18 cellular contexts compared by ENCODE assay signal in genomic region chr1:94698341-94698740, GRCh38.
A peak's percentile ranks its signal among the peaks of the same experiment; 100 is the strongest.
DNase-seq lines count a peak whose midpoint lies in the region; ATAC-seq lines count a peak whose summit lies in the region.
"Had no signal": no experiment of that assay in that cellular context is flagged by ENCODE, and none has a peak within 500 bp of the region (broad histone marks: within the 10 kb centered on the region; RNA-seq: fewer than 3 reads in every experiment).

No MANE protein-coding gene starts in this region.

- ATAC-seq in GM18868 (IDR thresholded peaks at IDR 0.05; ENCODE audit: unreplicated experiment) = no peak
- ATAC-seq: PC-3; stimulated activated effector memory CD8-positive, alpha-beta T cell treated with anti-CD3 and anti-CD28 coated beads, Interleukin-12 subunit alpha, Interleukin-12 subunit beta, amount 100 ng/mL, for 72 hours had no signal

- no peak overlapping the region for H2AK5ac ChIP-seq in mesendoderm (ENCODE audit: low read length)

- no peak overlapping the region for H3K4me3 Mint-ChIP-seq in CD4-positive, alpha-beta memory T cell
- H3K4me3 Mint-ChIP-seq: stimulated activated effector memory CD8-positive, alpha-beta T cell treated with anti-CD3 and anti-CD28 coated beads, Interleukin-12 subunit alpha, Interleukin-12 subunit beta, amount 100 ng/mL, for 72 hours had no signal

- H3K23ac ChIP-seq in mesendoderm (ENCODE audit: low read length) = no peak overlapping the region

- no CpG with 5 or more reads among the region's 3 CpGs for WGBS in mesendoderm (ENCODE audit: extremely low coverage, insufficient coverage, low lambda C conversion rate)

- no peak overlapping the region for H3K4me2 ChIP-seq in mesendoderm (ENCODE audit: low read length)

- H3K56ac ChIP-seq in mesendoderm (ENCODE audit: low read length) = no peak overlapping the region

- H3K27me3 ChIP-seq in ACC112 (ENCODE audit: insufficient read depth, low read length) = no peaks in the 10 kb centered on the region
- H3K27me3 ChIP-seq in mesendoderm (ENCODE audit: insufficient read depth, low read length, poor library complexity) = no peaks in the 10 kb centered on the region
- H3K27me3 ChIP-seq in CD4-positive, alpha-beta memory T cell (ENCODE audit: insufficient read depth, low read length) = no peaks in the 10 kb centered on the region
- H3K27me3 ChIP-seq: uterus had no signal

- H3K36me3 ChIP-seq in ACC112 (ENCODE audit: insufficient read depth, low read length) = no peaks in the 10 kb centered on the region
- H3K36me3 ChIP-seq in mesendoderm (ENCODE audit: control insufficient read depth, insufficient read depth, low read length) = no peaks in the 10 kb centered on the region
- H3K36me3 ChIP-seq in CD4-positive, alpha-beta memory T cell (ENCODE audit: insufficient read depth, low read length) = no peaks in the 10 kb centered on the region
- H3K36me3 ChIP-seq: uterus had no signal

- H2BK5ac ChIP-seq in mesendoderm (ENCODE audit: low read length) = no peak overlapping the region

- DNase-seq in HS-5 (ENCODE audit: low read depth) (peak; percentile 47), amniotic epithelial cell (ENCODE audit: low read depth) (peak; percentile 52), mesendoderm (peak; percentile 27), NCI-H1105 (lab: John Stamatoyannopoulos, UW) (no peak), hippocampal formation (lab: John Stamatoyannopoulos, UW) (no peak)
- DNase-seq in CD4-positive, alpha-beta memory T cell = no peak
- DNase-seq: amygdala, cortex of kidney, islet precursor cell, NCI-H187, occipital lobe, uterus had no signal

- intact Hi-C loops in CD4-positive, alpha-beta memory T cell (cut with micrococcal nuclease) = no loop called here

- H3K27me3 Mint-ChIP-seq in CD4-positive, alpha-beta memory T cell = peaks cover 3 to 7% of the 10 kb centered on the region in 2 donors

- no peaks in the 10 kb centered on the region for H3K36me3 Mint-ChIP-seq in CD4-positive, alpha-beta memory T cell
- H3K36me3 Mint-ChIP-seq: stimulated activated effector memory CD8-positive, alpha-beta T cell treated with anti-CD3 and anti-CD28 coated beads, Interleukin-12 subunit alpha, Interleukin-12 subunit beta, amount 100 ng/mL, for 72 hours had no signal

- no peaks in the 10 kb centered on the region for H3K79me2 ChIP-seq in ACC112 (ENCODE audit: control insufficient read depth, insufficient read depth, low read length, unreplicated experiment)
- H3K79me2 ChIP-seq in mesendoderm (ENCODE audit: control insufficient read depth, insufficient read depth, low read length) = no peaks in the 10 kb centered on the region

- H3K4me3 ChIP-seq in ACC112 (ENCODE audit: low read depth, low read length) = no peak overlapping the region
- no peak overlapping the region for H3K4me3 ChIP-seq in mesendoderm (ENCODE audit: low read length)
- no peak overlapping the region for H3K4me3 ChIP-seq in CD4-positive, alpha-beta memory T cell (ENCODE audit: low read length in 2 of 2)
- H3K4me3 ChIP-seq: skin epidermis, uterus had no signal

- H2AFZ ChIP-seq in ACC112 (ENCODE audit: low read length, unreplicated experiment) = peak overlapping the region; percentile 2

- no peak overlapping the region for H4K8ac ChIP-seq in mesendoderm (ENCODE audit: low read depth, low read length)

- no peak overlapping the region for H4K5ac ChIP-seq in mesendoderm (ENCODE audit: low read length)

- H2BK120ac ChIP-seq in mesendoderm (ENCODE audit: low read depth, low read length) = no peak overlapping the region

- H3K79me1 ChIP-seq in mesendoderm (ENCODE audit: low read length) = no peaks in the 10 kb centered on the region

- H3K9me3 Mint-ChIP-seq in CD4-positive, alpha-beta memory T cell = peaks cover 0 to 3% (median 0%) of the 10 kb centered on the region in 8 donors
- H3K9me3 Mint-ChIP-seq: activated T-helper 2 cell treated with anti-CD3 and anti-CD28 coated beads, Interferon-gamma antibody, Interleukin-2, Interleukin-4, amounts not matched to agents 10 μg/mL and 5 μg/mL and 100 μg/mL, durations not matched to agents 14 hours and 24 hours and 36 hours; stimulated activated effector memory CD8-positive, alpha-beta T cell treated with anti-CD3 and anti-CD28 coated beads, Interleukin-12 subunit alpha, Interleukin-12 subunit beta, amount 100 ng/mL, for 72 hours had no signal

- H3K4ac ChIP-seq in mesendoderm (ENCODE audit: low read depth, low read length) = no peak overlapping the region

- CTCF ChIA-PET in CD4-positive, alpha-beta memory T cell (lab: Charles Lee; ENCODE audit: partially characterized antibody) = no interaction called here

- H3K4me1 ChIP-seq in ACC112 (ENCODE audit: control insufficient read depth, insufficient read depth, low read length, unreplicated experiment) = peaks cover 24% of the 10 kb centered on the region
- H3K4me1 ChIP-seq in mesendoderm (ENCODE audit: control insufficient read depth, low read depth, low read length) = peaks cover 6% of the 10 kb centered on the region
- H3K4me1 ChIP-seq in CD4-positive, alpha-beta memory T cell (ENCODE audit: insufficient read depth, low read length) = no peaks in the 10 kb centered on the region
- H3K4me1 ChIP-seq: uterus had no signal

- H3K9ac ChIP-seq in mesendoderm (ENCODE audit: low read length) = no peak overlapping the region

- H2BK15ac ChIP-seq in mesendoderm (replicated peaks; ENCODE audit: low read depth) = peak overlapping the region; percentile 47

- H3K4me1 Mint-ChIP-seq in CD4-positive, alpha-beta memory T cell = no peaks in the 10 kb centered on the region

- peak overlapping the region; percentile 12 for H3K18ac ChIP-seq in mesendoderm (ENCODE audit: low read length)

- POLR2A ChIA-PET in CD4-positive, alpha-beta memory T cell (lab: Charles Lee; ENCODE audit: partially characterized antibody) = no interaction called here

- H3K27ac ChIP-seq in ACC112 (ENCODE audit: low read depth, low read length) = peak overlapping the region; percentile 72
- H3K27ac ChIP-seq in mesendoderm (ENCODE audit: low read depth, low read length) = no peak overlapping the region
- H3K27ac ChIP-seq in CD4-positive, alpha-beta memory T cell (ENCODE audit: low read depth, low read length) = no peak overlapping the region

- H3K9me3 ChIP-seq in CD4-positive, alpha-beta memory T cell (ENCODE audit: control insufficient read depth in 1 of 2, low read length in 2 of 2) = no peaks in the 10 kb centered on the region
- H3K9me3 ChIP-seq: uterus had no signal

- H3K27ac Mint-ChIP-seq in CD4-positive, alpha-beta memory T cell = no peak overlapping the region
- H3K27ac Mint-ChIP-seq: activated T-helper 2 cell treated with anti-CD3 and anti-CD28 coated beads, Interferon-gamma antibody, Interleukin-2, Interleukin-4, amounts not matched to agents 10 μg/mL and 5 μg/mL and 100 μg/mL, durations not matched to agents 14 hours and 24 hours and 36 hours; stimulated activated effector memory CD8-positive, alpha-beta T cell treated with anti-CD3 and anti-CD28 coated beads, Interleukin-12 subunit alpha, Interleukin-12 subunit beta, amount 100 ng/mL, for 72 hours had no signal

Comparison
In these comparisons a context has a peak if more than half of its experiments do, and no peak if none do; other contexts are left out.
1. DNase-seq: peak in HS-5 (single experiment), amniotic epithelial cell (single experiment) and mesendoderm (single experiment); none in NCI-H1105 (single experiment), CD4-positive, alpha-beta memory T cell (0 of 5) and hippocampal formation (0 of 2).